10 cellular contexts compared by ENCODE assay signal in genomic region chr2:152499921-152500320, GRCh38.
A peak's percentile ranks its signal among the peaks of the same experiment; 100 is the strongest.
DNase-seq lines count a peak whose midpoint lies in the region; ATAC-seq and TF ChIP-seq lines count a peak whose summit lies in the region.
"Had no signal": no experiment of that assay in that cellular context is flagged by ENCODE, and none has a peak within 500 bp of the region (broad histone marks: within the 10 kb centered on the region; RNA-seq: fewer than 3 reads in every experiment).

No MANE protein-coding gene starts in this region.

- peak overlapping the region in 1 of 8 donors; percentile 0 for H3K4me3 Mint-ChIP-seq in naive B cell

- peaks cover 0 to 2% (median 0%) of the 10 kb centered on the region in 3 donors for H3K4me1 Mint-ChIP-seq in naive B cell

- peaks cover 0 to 20% (median 3%) of the 10 kb centered on the region in 3 donors for H3K4me1 ChIP-seq in esophagus squamous epithelium

- DNase-seq in AG20443 (ENCODE audit: low spot score) (peak; percentile 21), esophagus squamous epithelium (lab: John Stamatoyannopoulos, UW) (no peak), naive B cell (no peak), A172 (ENCODE audit: low spot score) (no peak), COLO668 (lab: John Stamatoyannopoulos, UW; ENCODE audit: unreplicated experiment) (no peak), dermis blood vessel endothelial cell (no peak)
- DNase-seq: left colon, NCI-H510A had no signal

- peaks cover 0 to 9% (median 0%) of the 10 kb centered on the region in 7 donors for H3K9me3 Mint-ChIP-seq in naive B cell

- H3K36me3 Mint-ChIP-seq in naive B cell: no peaks in the 10 kb centered on the region

- intact Hi-C loops in esophagus squamous epithelium (cut with DNase I): no loop called here

- H3K27me3 ChIP-seq in esophagus squamous epithelium: no peaks in the 10 kb centered on the region

- H3K27ac ChIP-seq in esophagus squamous epithelium: peak overlapping the region in 3 of 4 donors; percentile 47 to 79 (median 78)

- H3K4me3 ChIP-seq in esophagus squamous epithelium: no peak overlapping the region

- WGBS in esophagus squamous epithelium, 2 donors: 25 to 33% methylated on average over 2 of the region's 2 CpGs

- ATAC-seq in HG03066 (IDR thresholded peaks at IDR 0.05; ENCODE audit: low read depth, unreplicated experiment) (peak; percentile 42), naive B cell (ENCODE audit: low read depth in 2 of 2) (peak; percentile 14 to 58), GM21737 (IDR thresholded peaks at IDR 0.05; ENCODE audit: unreplicated experiment) (no peak)
- ATAC-seq: left colon had no signal

- TF ChIP-seq POLR2A in esophagus squamous epithelium (IDR thresholded peaks at IDR 0.05): no peak

- no peak for TF ChIP-seq CTCF in esophagus squamous epithelium (IDR thresholded peaks at IDR 0.05)

- H3K36me3 ChIP-seq in esophagus squamous epithelium: no peaks in the 10 kb centered on the region

- no peaks in the 10 kb centered on the region for H3K27me3 Mint-ChIP-seq in naive B cell

- H3K9me3 ChIP-seq in esophagus squamous epithelium: no peaks in the 10 kb centered on the region

- no peak overlapping the region for H3K27ac Mint-ChIP-seq in naive B cell
